8 cellular contexts compared by ENCODE assay signal in the genomic region with DNA sequence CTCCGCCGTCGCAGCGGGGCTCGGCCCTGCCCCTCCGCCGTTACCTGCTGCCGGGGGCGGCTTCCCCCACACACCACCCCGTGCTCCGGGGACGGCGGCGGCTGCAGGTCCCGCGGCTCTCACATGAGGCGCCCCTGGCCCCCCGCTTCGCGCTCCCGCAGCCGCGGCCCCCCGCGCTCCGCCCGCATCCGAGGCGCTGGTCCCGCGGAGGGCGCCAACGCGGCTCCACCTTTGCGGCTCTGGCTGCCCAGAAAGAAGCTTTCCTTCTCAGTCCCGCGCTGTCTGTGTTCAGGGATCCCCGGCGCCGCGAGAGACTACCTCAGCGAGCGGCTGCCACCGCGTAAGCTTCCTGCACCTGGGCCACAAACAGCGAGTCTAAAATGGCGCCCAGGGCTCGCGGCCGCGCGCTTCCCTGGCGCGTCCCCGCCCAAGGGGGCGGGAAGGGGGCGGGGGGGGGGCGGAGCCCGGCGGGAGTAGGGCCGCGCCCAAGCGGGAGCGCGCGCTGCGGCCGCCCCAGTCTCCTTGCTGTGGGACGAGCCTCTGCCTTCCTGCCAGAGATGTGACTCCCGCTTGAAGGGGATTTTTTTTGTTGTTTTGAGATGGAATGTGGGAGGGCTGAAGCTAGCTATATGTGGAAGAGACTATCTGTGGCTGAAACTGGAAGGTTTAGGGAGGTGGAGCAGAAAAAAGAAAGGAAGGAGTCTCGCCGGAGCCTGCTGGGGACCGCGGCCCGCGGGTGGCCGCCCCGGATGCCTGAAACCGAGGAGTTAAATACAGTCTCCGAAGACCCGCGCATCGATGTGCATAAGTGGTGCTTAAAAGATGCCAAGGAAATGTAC. TPM values are rescaled to one million over a fixed set of nuclear protein-coding genes. Genes with fewer than 3 reads are reported as not detected.
DNase-seq lines count a peak whose midpoint lies in the region; ATAC-seq and TF ChIP-seq lines count a peak whose summit lies in the region.

A gene with protein sequence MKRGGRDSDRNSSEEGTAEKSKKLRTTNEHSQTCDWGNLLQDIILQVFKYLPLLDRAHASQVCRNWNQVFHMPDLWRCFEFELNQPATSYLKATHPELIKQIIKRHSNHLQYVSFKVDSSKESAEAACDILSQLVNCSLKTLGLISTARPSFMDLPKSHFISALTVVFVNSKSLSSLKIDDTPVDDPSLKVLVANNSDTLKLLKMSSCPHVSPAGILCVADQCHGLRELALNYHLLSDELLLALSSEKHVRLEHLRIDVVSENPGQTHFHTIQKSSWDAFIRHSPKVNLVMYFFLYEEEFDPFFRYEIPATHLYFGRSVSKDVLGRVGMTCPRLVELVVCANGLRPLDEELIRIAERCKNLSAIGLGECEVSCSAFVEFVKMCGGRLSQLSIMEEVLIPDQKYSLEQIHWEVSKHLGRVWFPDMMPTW (minus strand): TSS at position 377 of the 839 bp plus-strand sequence. CDS start 5,299 bp downstream, outside the sequence.

- CTCF ChIA-PET in activated CD4-positive, alpha-beta memory T cell treated with anti-CD3 and anti-CD28 coated beads for 36 hours (lab: Charles Lee), result interaction anchor here (0.9 to 2.0 kb wide), 3 partner anchors 25 to 299 kb away, joined by 3 to 7 read pairs (median 4); no protein-coding TSS in a partner anchor

- peak; percentile 51 for ATAC-seq in GM19372 (IDR thresholded peaks at IDR 0.05; ENCODE audit: low read depth, unreplicated experiment)
- peak; percentile 58 for ATAC-seq in HG03521 (IDR thresholded peaks at IDR 0.05; ENCODE audit: unreplicated experiment)
- peak; percentile 85 to 91 (median 86) for ATAC-seq in right lobe of liver

- peak; percentile 76 for DNase-seq in CD14-positive monocyte (ENCODE audit: low spot score)
- DNase-seq in NCI-H774 (lab: John Stamatoyannopoulos, UW), result peak; percentile 36
- DNase-seq in activated CD4-positive, alpha-beta memory T cell treated with anti-CD3 and anti-CD28 coated beads for 36 hours, result peak; percentile 89
- peak; percentile 44 to 87 for DNase-seq in dermis microvascular lymphatic vessel endothelial cell (ENCODE audit: low read depth in 2 of 2)
- DNase-seq in right lobe of liver, result peak; percentile 86 to 90 (median 89)
- DNase-seq in stimulated activated CD4-positive, alpha-beta T cell treated with anti-CD3 and anti-CD28 coated beads, Interleukin-4, amount 100 ng/mL, for 24 hours, result peak; percentile 82

- under 1% methylated on average over 21 of the region's 83 CpGs for WGBS in right lobe of liver (ENCODE audit: insufficient coverage, low coverage, low lambda C conversion rate, missing lambda C conversion rate)

- H3K9me3 ChIP-seq in right lobe of liver, result no peaks in the 10 kb centered on the region

- peak within 1 kb of the TSS; percentile 93 to 98 (median 96) for H3K27ac Mint-ChIP-seq in CD14-positive monocyte
- H3K27ac Mint-ChIP-seq in activated CD4-positive, alpha-beta memory T cell treated with anti-CD3 and anti-CD28 coated beads for 36 hours, result peak within 1 kb of the TSS; percentile 96

- peaks cover 0 to 3% (median under 1%) of the 10 kb centered on the region in 7 donors for H3K9me3 Mint-ChIP-seq in CD14-positive monocyte
- no peaks in the 10 kb centered on the region for H3K9me3 Mint-ChIP-seq in activated CD4-positive, alpha-beta memory T cell treated with anti-CD3 and anti-CD28 coated beads for 36 hours

- peak within 1 kb of the TSS; percentile 94 to 96 (median 95) for H3K4me3 ChIP-seq in right lobe of liver

- H3K36me3 ChIP-seq in right lobe of liver, result no peaks in the 10 kb centered on the region

- intact Hi-C loops in CD14-positive monocyte (cut with micrococcal nuclease) (no loop called here), right lobe of liver (cut with DNase I) (no loop called here)
- intact Hi-C loops in activated CD4-positive, alpha-beta memory T cell treated with anti-CD3 and anti-CD28 coated beads for 36 hours (cut with micrococcal nuclease), result loop anchor here (1.0 to 10.0 kb wide), 10 partner anchors 35 to 708 kb away; a partner anchor contains a TSS

- no peaks in the 10 kb centered on the region for H3K27me3 ChIP-seq in right lobe of liver

- peak within 1 kb of the TSS; percentile 100 for H3K4me3 Mint-ChIP-seq in CD14-positive monocyte
- peak within 1 kb of the TSS; percentile 99 for H3K4me3 Mint-ChIP-seq in activated CD4-positive, alpha-beta memory T cell treated with anti-CD3 and anti-CD28 coated beads for 36 hours

- peaks cover 51% of the 10 kb centered on the region for H3K4me1 Mint-ChIP-seq in CD14-positive monocyte
- peaks cover 41% of the 10 kb centered on the region for H3K4me1 Mint-ChIP-seq in activated CD4-positive, alpha-beta memory T cell treated with anti-CD3 and anti-CD28 coated beads for 36 hours (ENCODE audit: low read depth)

- peak within 1 kb of the TSS; percentile 97 to 99 (median 98) for H3K27ac ChIP-seq in right lobe of liver

- TF ChIP-seq POLR2A in right lobe of liver (IDR thresholded peaks at IDR 0.05), result peak; percentile 46

- POLR2A ChIA-PET in activated CD4-positive, alpha-beta memory T cell treated with anti-CD3 and anti-CD28 coated beads for 36 hours (lab: Charles Lee), result interaction anchor here (0.8 to 3.8 kb wide), 8 partner anchors 12 to 302 kb away, joined by 3 to 54 read pairs (median 4); a partner anchor contains a TSS

- H3K27me3 Mint-ChIP-seq in CD14-positive monocyte (ENCODE audit: low read depth in 3 of 3), result peaks cover 2 to 7% (median 5%) of the 10 kb centered on the region in 3 donors
- H3K27me3 Mint-ChIP-seq in activated CD4-positive, alpha-beta memory T cell treated with anti-CD3 and anti-CD28 coated beads for 36 hours, result no peaks in the 10 kb centered on the region

- peaks cover 0 to 35% (median 10%) of the 10 kb centered on the region in 4 donors for H3K4me1 ChIP-seq in right lobe of liver

- no peak for TF ChIP-seq CTCF in CD14-positive monocyte (IDR thresholded peaks at IDR 0.05)
- no peak for TF ChIP-seq CTCF in right lobe of liver (IDR thresholded peaks at IDR 0.05)

- H3K36me3 Mint-ChIP-seq in CD14-positive monocyte, result peaks cover 3 to 11% of the 10 kb centered on the region in 2 donors
- peaks cover 16% of the 10 kb centered on the region for H3K36me3 Mint-ChIP-seq in activated CD4-positive, alpha-beta memory T cell treated with anti-CD3 and anti-CD28 coated beads for 36 hours

RNA-seq across cellular contexts. Expression of the gene that starts here (rescaled TPM):
- polyA plus RNA-seq in CD14-positive monocyte, result 10 to 100 TPM; 19.0 to 20.0 TPM
- total RNA-seq in activated CD4-positive, alpha-beta memory T cell treated with anti-CD3 and anti-CD28 coated beads for 36 hours, result 10 to 100 TPM; 35.6 to 35.7 TPM
- total RNA-seq in dermis microvascular lymphatic vessel endothelial cell, result 52.6 and 64.4 TPM in 2 replicates
- total RNA-seq in right lobe of liver, result 10 to 100 TPM; 13.6 to 31.4 (median 19.7) TPM

Comparison
In these comparisons a context has a peak if more than half of its experiments do, and no peak if none do; other contexts are left out.
1. Peak in every context shown above with its lines: DNase-seq, ATAC-seq, H3K4me3 ChIP-seq and H3K27ac ChIP-seq.
2. DNase-seq: peak in every context shown above with its lines; median percentile 89 in activated CD4-positive, alpha-beta memory T cell treated with anti-CD3 and anti-CD28 coated beads for 36 hours; 89 in right lobe of liver; 82 in stimulated activated CD4-positive, alpha-beta T cell treated with anti-CD3 and anti-CD28 coated beads, Interleukin-4, amount 100 ng/mL, for 24 hours; 76 in CD14-positive monocyte; 66 in dermis microvascular lymphatic vessel endothelial cell; 36 in NCI-H774.